8 cellular contexts compared by ENCODE assay signal in genomic region chr15:64162869-64163661, GRCh38.
DNase-seq lines count a peak whose midpoint lies in the region; TF ChIP-seq lines count a peak whose summit lies in the region.

Gene PPIB (minus strand): TSS chr15:64163022. CDS start chr15:64162986, 36 bp downstream.

- peak within 1 kb of the TSS; percentile 83 for H3K4me2 ChIP-seq in MM.1S (ENCODE audit: low read depth, low read length)

- peaks cover 13% of the 10 kb centered on the region for H3K36me3 ChIP-seq in MM.1S (replicated peaks; ENCODE audit: insufficient read depth, low read length)
- peaks cover 22% of the 10 kb centered on the region for H3K36me3 ChIP-seq in neuron (ENCODE audit: insufficient read depth, low read length)
- H3K36me3 ChIP-seq in subcutaneous abdominal adipose tissue (ENCODE audit: control insufficient read depth in 5 of 5, insufficient read depth in 5 of 5, low read length in 5 of 5), result peaks cover 0 to 27% (median 24%) of the 10 kb centered on the region in 5 donors

- H2AFZ ChIP-seq in MM.1S (ENCODE audit: low read length) (peak within 1 kb of the TSS; percentile 98), neuron (ENCODE audit: low read depth, low read length) (peak within 1 kb of the TSS; percentile 85)

- H4K20me1 ChIP-seq in MM.1S (ENCODE audit: insufficient read depth, low read length), result peaks cover 9% of the 10 kb centered on the region

- H3K9ac ChIP-seq in MM.1S (ENCODE audit: low read length), result peak within 1 kb of the TSS; percentile 86
- peak within 1 kb of the TSS; percentile 66 to 92 (median 82) for H3K9ac ChIP-seq in subcutaneous abdominal adipose tissue (ENCODE audit: low read length in 5 of 5)

- peaks cover 47% of the 10 kb centered on the region for H3K79me2 ChIP-seq in MM.1S (ENCODE audit: low read length)

- peaks cover 26% of the 10 kb centered on the region for H3F3A ChIP-seq in MM.1S (ENCODE audit: insufficient read depth, low read length)

- H3K9me2 ChIP-seq in MM.1S (replicated peaks; ENCODE audit: insufficient read depth, low read length), result no peaks in the 10 kb centered on the region

- peaks cover 25% of the 10 kb centered on the region for H3K4me1 ChIP-seq in MM.1S (ENCODE audit: low read length)
- H3K4me1 ChIP-seq in neuron (ENCODE audit: insufficient read depth, low read length), result peaks cover 17% of the 10 kb centered on the region
- peaks cover 5 to 37% (median 29%) of the 10 kb centered on the region in 5 donors for H3K4me1 ChIP-seq in subcutaneous abdominal adipose tissue (ENCODE audit: control insufficient read depth in 5 of 5, insufficient read depth in 5 of 5, low read length in 5 of 5)

- peak within 1 kb of the TSS; percentile 78 for H3K27ac ChIP-seq in MM.1S (ENCODE audit: low read length)
- H3K27ac ChIP-seq in subcutaneous abdominal adipose tissue (ENCODE audit: low read depth, low read length), result peak within 1 kb of the TSS; percentile 90

- H3K9me3 ChIP-seq in MM.1S (replicated peaks; ENCODE audit: insufficient read depth, low read length) (no peaks in the 10 kb centered on the region), neuron (ENCODE audit: low read length) (no peaks in the 10 kb centered on the region), subcutaneous abdominal adipose tissue (ENCODE audit: control insufficient read depth in 5 of 5, low read length in 5 of 5) (no peaks in the 10 kb centered on the region)

- TF ChIP-seq CTCF in MM.1S (IDR thresholded peaks at IDR 0.05; ENCODE audit: low read length) (peak; percentile 49), foreskin fibroblast (IDR thresholded peaks at IDR 0.05; ENCODE audit: low read depth, low read length) (peak; percentile 27)

- DNase-seq in GF-D8 (lab: John Stamatoyannopoulos, UW) (peak; percentile 98), HCEC 1CT (peak; percentile 98), MM.1S (peak; percentile 98), SIG-M5 (lab: John Stamatoyannopoulos, UW) (peak; percentile 95), activated gamma-delta T cell treated with Interleukin-2 at 50 U/mL for 16 hours (peak; percentile 97), foreskin fibroblast (peak; percentile 98 to 100)

- H3K4me3 ChIP-seq in MM.1S (ENCODE audit: low read length), result peak within 1 kb of the TSS; percentile 75
- peak within 1 kb of the TSS; percentile 73 to 94 for H3K4me3 ChIP-seq in foreskin fibroblast (ENCODE audit: low read depth in 1 of 2, low read length in 2 of 2)
- peak within 1 kb of the TSS; percentile 99 for H3K4me3 ChIP-seq in neuron (ENCODE audit: low read length)
- H3K4me3 ChIP-seq in subcutaneous abdominal adipose tissue (ENCODE audit: low read depth in 1 of 5, low read length in 5 of 5), result peak within 1 kb of the TSS; percentile 78 to 96 (median 85)

- H3K27me3 ChIP-seq in MM.1S (replicated peaks; ENCODE audit: insufficient read depth, low read length), result no peaks in the 10 kb centered on the region
- H3K27me3 ChIP-seq in neuron (ENCODE audit: insufficient read depth, low read length), result no peaks in the 10 kb centered on the region
- H3K27me3 ChIP-seq in subcutaneous abdominal adipose tissue (ENCODE audit: control insufficient read depth in 5 of 5, insufficient read depth in 4 of 5, low read length in 5 of 5), result no peaks in the 10 kb centered on the region

Comparison
In these comparisons a context has a peak if more than half of its experiments do, and no peak if none do; other contexts are left out.
1. Peak in every context shown above with its lines: DNase-seq, H3K4me3 ChIP-seq and H3K27ac ChIP-seq.